40 cellular contexts compared by ENCODE assay signal in genomic region chr4:154760895-154761294, GRCh38. TPM values are rescaled to one million over a fixed set of nuclear protein-coding genes. Genes with fewer than 3 reads are reported as not detected.
"Had no signal": no experiment of that assay in that cellular context is flagged by ENCODE, and none has a peak within 500 bp of the region (broad histone marks: within the 10 kb centered on the region; RNA-seq: fewer than 3 reads in every experiment).

No MANE protein-coding gene starts in this region.

- H3K4me3 ChIP-seq: adrenal gland, ascending aorta, body of pancreas, breast epithelium, cardiac muscle cell had no signal

- ATAC-seq: activated naive CD4-positive, alpha-beta T cell treated with anti-CD3 and anti-CD28 coated beads, Interleukin-2, amount 50 U/mL, for 72 hours; activated naive CD8-positive, alpha-beta T cell treated with anti-CD3 and anti-CD28 coated beads, Interleukin-2, amount 50 U/mL, for 24 hours; activated T-cell treated with anti-CD3 and anti-CD28 coated beads, Interleukin-2, amount 50 U/mL, for 4 hours; activated T-cell treated with anti-CD3 and anti-CD28 coated beads, Interleukin-2, amount 50 U/mL, for 72 hours; activated T-helper 17 cell treated with anti-CD3 and anti-CD28 coated beads, Interleukin-2, amount 50 U/mL, for 72 hours; body of pancreas had no signal

- H3K36me3 ChIP-seq: adrenal gland, ascending aorta, brain microvascular endothelial cell, breast epithelium, cardiac muscle cell had no signal

- H3K27me3 ChIP-seq: adrenal gland, ascending aorta, body of pancreas, brain microvascular endothelial cell, cardiac muscle cell had no signal

- H3K36me3 Mint-ChIP-seq: activated naive CD4-positive, alpha-beta T cell treated with anti-CD3 and anti-CD28 coated beads, Interleukin-2, amount 10 ng/mL, durations not matched to agents 7 days and 5 days; activated naive CD4-positive, alpha-beta T cell treated with anti-CD3 and anti-CD28 coated beads, Interleukin-2, amount 50 U/mL, for 24 hours; activated naive CD4-positive, alpha-beta T cell treated with anti-CD3 and anti-CD28 coated beads, Interleukin-2, amount 50 U/mL, for 72 hours; activated naive CD8-positive, alpha-beta T cell; activated naive CD8-positive, alpha-beta T cell treated with anti-CD3 and anti-CD28 coated beads for 36 hours; activated naive CD8-positive, alpha-beta T cell treated with anti-CD3 and anti-CD28 coated beads, Interleukin-2, amount 10 ng/mL, durations not matched to agents 7 days and 5 days; brain had no signal

- H3K4me3 Mint-ChIP-seq: activated naive CD4-positive, alpha-beta T cell treated with anti-CD3 and anti-CD28 coated beads for 36 hours; activated naive CD4-positive, alpha-beta T cell treated with anti-CD3 and anti-CD28 coated beads, Interleukin-2, amount 10 ng/mL, durations not matched to agents 7 days and 5 days; activated naive CD4-positive, alpha-beta T cell treated with anti-CD3 and anti-CD28 coated beads, Interleukin-2, amount 50 U/mL, for 24 hours; activated naive CD8-positive, alpha-beta T cell; activated naive CD8-positive, alpha-beta T cell treated with anti-CD3 and anti-CD28 coated beads for 36 hours; activated naive CD8-positive, alpha-beta T cell treated with anti-CD3 and anti-CD28 coated beads, Interleukin-2, amount 10 ng/mL, durations not matched to agents 7 days and 5 days; activated naive CD8-positive, alpha-beta T cell treated with anti-CD3 and anti-CD28 coated beads, Interleukin-2, amount 50 U/mL, for 24 hours; activated T-cell treated with anti-CD3 and anti-CD28 coated beads, Interleukin-2, amount 50 U/mL, for 24 hours; activated T-cell treated with anti-CD3 and anti-CD28 coated beads, Interleukin-2, amount 50 U/mL, for 4 hours; activated T-cell treated with anti-CD3 and anti-CD28 coated beads, Interleukin-2, amount 50 U/mL, for 72 hours; activated T-helper 1 cell treated with anti-CD3 and anti-CD28 coated beads, Interleukin-12 subunit alpha, Interleukin-12 subunit beta, Interleukin-2, Interleukin-4 antibody, amounts not matched to agents 30 ng/mL and 10 ng/mL and 1 ng/mL, durations not matched to agents 14 hours and 24 hours and 36 hours; activated T-helper 17 cell treated with anti-CD3 and anti-CD28 coated beads, Interleukin-2, amount 50 U/mL, for 72 hours; brain; central memory CD8-positive, alpha-beta T cell had no signal

- H3K9me3 Mint-ChIP-seq: activated naive CD4-positive, alpha-beta T cell treated with anti-CD3 and anti-CD28 coated beads for 36 hours; activated naive CD4-positive, alpha-beta T cell treated with anti-CD3 and anti-CD28 coated beads, Interleukin-2, amount 10 ng/mL, durations not matched to agents 7 days and 5 days; activated naive CD4-positive, alpha-beta T cell treated with anti-CD3 and anti-CD28 coated beads, Interleukin-2, amount 50 U/mL, for 24 hours; activated naive CD4-positive, alpha-beta T cell treated with anti-CD3 and anti-CD28 coated beads, Interleukin-2, amount 50 U/mL, for 72 hours; activated naive CD8-positive, alpha-beta T cell treated with anti-CD3 and anti-CD28 coated beads for 36 hours; activated naive CD8-positive, alpha-beta T cell treated with anti-CD3 and anti-CD28 coated beads, Interleukin-2, amount 10 ng/mL, durations not matched to agents 7 days and 5 days; activated naive CD8-positive, alpha-beta T cell treated with anti-CD3 and anti-CD28 coated beads, Interleukin-2, amount 50 U/mL, for 24 hours; activated T-cell treated with anti-CD3 and anti-CD28 coated beads, Interleukin-2, amount 50 U/mL, for 24 hours; activated T-cell treated with anti-CD3 and anti-CD28 coated beads, Interleukin-2, amount 50 U/mL, for 4 hours; activated T-cell treated with anti-CD3 and anti-CD28 coated beads, Interleukin-2, amount 50 U/mL, for 72 hours; activated T-helper 1 cell treated with anti-CD3 and anti-CD28 coated beads, Interleukin-12 subunit alpha, Interleukin-12 subunit beta, Interleukin-2, Interleukin-4 antibody, amounts not matched to agents 30 ng/mL and 10 ng/mL and 1 ng/mL, durations not matched to agents 14 hours and 24 hours and 36 hours; activated T-helper 17 cell treated with anti-CD3 and anti-CD28 coated beads, Interleukin-2, amount 50 U/mL, for 72 hours; activated T-helper 2 cell treated with anti-CD3 and anti-CD28 coated beads, Interferon-gamma antibody, Interleukin-2, Interleukin-4, amounts not matched to agents 10 μg/mL and 5 μg/mL and 100 μg/mL, durations not matched to agents 14 hours and 24 hours and 36 hours; brain; central memory CD8-positive, alpha-beta T cell had no signal

- FAIRE-seq: astrocyte had no signal

- H3K27ac ChIP-seq: adrenal gland, ascending aorta, body of pancreas, brain microvascular endothelial cell, breast epithelium, cardiac muscle cell had no signal

- H3K4me1 ChIP-seq: adrenal gland, ascending aorta, body of pancreas, breast epithelium had no signal

- DNase-seq: activated effector memory CD4-positive, alpha-beta T cell treated with anti-CD3 and anti-CD28 coated beads, Interleukin-2, amount 50 U/mL, for 16 hours; activated effector memory CD4-positive, alpha-beta T cell treated with Interleukin-2 at 50 U/mL for 16 hours; activated gamma-delta T cell; activated gamma-delta T cell treated with Interleukin-2 at 50 U/mL for 16 hours; activated naive CD4-positive, alpha-beta T cell; activated naive CD4-positive, alpha-beta T cell treated with anti-CD3 and anti-CD28 coated beads for 36 hours; activated naive CD4-positive, alpha-beta T cell treated with anti-CD3 and anti-CD28 coated beads, Interleukin-2, amount 10 ng/mL, durations not matched to agents 7 days and 5 days; activated naive CD4-positive, alpha-beta T cell treated with anti-CD3 and anti-CD28 coated beads, Interleukin-2, amount 50 U/mL, for 16 hours; activated naive CD4-positive, alpha-beta T cell treated with Interleukin-2 at 50 U/mL for 16 hours; activated naive CD8-positive, alpha-beta T cell treated with anti-CD3 and anti-CD28 coated beads for 36 hours; activated naive CD8-positive, alpha-beta T cell treated with anti-CD3 and anti-CD28 coated beads, Interleukin-2, amount 10 ng/mL, durations not matched to agents 7 days and 5 days; activated naive CD8-positive, alpha-beta T cell treated with anti-CD3 and anti-CD28 coated beads, Interleukin-2, amount 50 U/mL, for 24 hours; activated T-cell treated with anti-CD3 and anti-CD28 coated beads, Interleukin-2, amount 50 U/mL, for 1 hour; activated T-cell treated with anti-CD3 and anti-CD28 coated beads, Interleukin-2, amount 50 U/mL, for 24 hours; activated T-cell treated with anti-CD3 and anti-CD28 coated beads, Interleukin-2, amount 50 U/mL, for 4 hours; activated T-cell treated with anti-CD3 and anti-CD28 coated beads, Interleukin-2, amount 50 U/mL, for 48 hours; activated T-cell treated with anti-CD3 and anti-CD28 coated beads, Interleukin-2, amount 50 U/mL, for 72 hours; adrenal gland; amniotic stem cell; amygdala; anterior cingulate cortex; aorta; body of pancreas; brain microvascular endothelial cell; caudate nucleus; central memory CD4-positive, alpha-beta T cell; cerebellar nuclear complex had no signal

- H3K27ac Mint-ChIP-seq: activated naive CD4-positive, alpha-beta T cell treated with anti-CD3 and anti-CD28 coated beads for 36 hours; activated naive CD4-positive, alpha-beta T cell treated with anti-CD3 and anti-CD28 coated beads, Interleukin-2, amount 10 ng/mL, durations not matched to agents 7 days and 5 days; activated naive CD4-positive, alpha-beta T cell treated with anti-CD3 and anti-CD28 coated beads, Interleukin-2, amount 50 U/mL, for 24 hours; activated naive CD4-positive, alpha-beta T cell treated with anti-CD3 and anti-CD28 coated beads, Interleukin-2, amount 50 U/mL, for 72 hours; activated naive CD8-positive, alpha-beta T cell; activated naive CD8-positive, alpha-beta T cell treated with anti-CD3 and anti-CD28 coated beads for 36 hours; activated naive CD8-positive, alpha-beta T cell treated with anti-CD3 and anti-CD28 coated beads, Interleukin-2, amount 10 ng/mL, durations not matched to agents 7 days and 5 days; activated naive CD8-positive, alpha-beta T cell treated with anti-CD3 and anti-CD28 coated beads, Interleukin-2, amount 50 U/mL, for 24 hours; activated T-cell treated with anti-CD3 and anti-CD28 coated beads, Interleukin-2, amount 50 U/mL, for 24 hours; activated T-cell treated with anti-CD3 and anti-CD28 coated beads, Interleukin-2, amount 50 U/mL, for 72 hours; activated T-helper 1 cell treated with anti-CD3 and anti-CD28 coated beads, Interleukin-12 subunit alpha, Interleukin-12 subunit beta, Interleukin-2, Interleukin-4 antibody, amounts not matched to agents 30 ng/mL and 10 ng/mL and 1 ng/mL, durations not matched to agents 14 hours and 24 hours and 36 hours; activated T-helper 17 cell treated with anti-CD3 and anti-CD28 coated beads, Interleukin-2, amount 50 U/mL, for 72 hours; activated T-helper 2 cell treated with anti-CD3 and anti-CD28 coated beads, Interferon-gamma antibody, Interleukin-2, Interleukin-4, amounts not matched to agents 10 μg/mL and 5 μg/mL and 100 μg/mL, durations not matched to agents 14 hours and 24 hours and 36 hours; brain had no signal

- H3K4me1 Mint-ChIP-seq: activated naive CD4-positive, alpha-beta T cell treated with anti-CD3 and anti-CD28 coated beads, Interleukin-2, amount 10 ng/mL, durations not matched to agents 7 days and 5 days; activated naive CD4-positive, alpha-beta T cell treated with anti-CD3 and anti-CD28 coated beads, Interleukin-2, amount 50 U/mL, for 24 hours; activated naive CD8-positive, alpha-beta T cell treated with anti-CD3 and anti-CD28 coated beads for 36 hours; activated naive CD8-positive, alpha-beta T cell treated with anti-CD3 and anti-CD28 coated beads, Interleukin-2, amount 10 ng/mL, durations not matched to agents 7 days and 5 days; activated naive CD8-positive, alpha-beta T cell treated with anti-CD3 and anti-CD28 coated beads, Interleukin-2, amount 50 U/mL, for 24 hours; activated T-helper 17 cell treated with anti-CD3 and anti-CD28 coated beads, Interleukin-2, amount 50 U/mL, for 72 hours; brain; central memory CD8-positive, alpha-beta T cell had no signal

- H3K9me3 ChIP-seq: adrenal gland, ascending aorta, body of pancreas, breast epithelium had no signal

RNA-seq across cellular contexts. Expression of gene LRAT, which starts 17.1 kb away (rescaled TPM):
- total RNA-seq: activated naive CD4-positive, alpha-beta T cell treated with anti-CD3 and anti-CD28 coated beads for 36 hours; activated naive CD4-positive, alpha-beta T cell treated with anti-CD3 and anti-CD28 coated beads, Interleukin-2, amount 50 U/mL, for 72 hours; activated naive CD8-positive, alpha-beta T cell treated with anti-CD3 and anti-CD28 coated beads, Interleukin-2, amount 10 ng/mL, durations not matched to agents 7 days and 5 days; activated T-cell treated with anti-CD3 and anti-CD28 coated beads, Interleukin-2, amount 50 U/mL, for 4 hours; activated T-cell treated with anti-CD3 and anti-CD28 coated beads, Interleukin-2, amount 50 U/mL, for 72 hours; activated T-helper 1 cell treated with anti-CD3 and anti-CD28 coated beads, Interleukin-12 subunit alpha, Interleukin-12 subunit beta, Interleukin-2, Interleukin-4 antibody, amounts not matched to agents 30 ng/mL and 10 ng/mL and 1 ng/mL, durations not matched to agents 14 hours and 24 hours and 36 hours; activated T-helper 17 cell treated with anti-CD3 and anti-CD28 coated beads, Interleukin-2, amount 50 U/mL, for 72 hours; ascending aorta had no signal

RNA-seq across cellular contexts. Expression of gene RBM46, which starts 20.2 kb away (rescaled TPM):
- total RNA-seq: activated naive CD4-positive, alpha-beta T cell treated with anti-CD3 and anti-CD28 coated beads for 36 hours; activated naive CD4-positive, alpha-beta T cell treated with anti-CD3 and anti-CD28 coated beads, Interleukin-2, amount 50 U/mL, for 72 hours; activated naive CD8-positive, alpha-beta T cell treated with anti-CD3 and anti-CD28 coated beads for 36 hours; activated naive CD8-positive, alpha-beta T cell treated with anti-CD3 and anti-CD28 coated beads, Interleukin-2, amount 10 ng/mL, durations not matched to agents 7 days and 5 days; activated T-cell treated with anti-CD3 and anti-CD28 coated beads, Interleukin-2, amount 50 U/mL, for 4 hours; activated T-cell treated with anti-CD3 and anti-CD28 coated beads, Interleukin-2, amount 50 U/mL, for 72 hours; activated T-helper 1 cell treated with anti-CD3 and anti-CD28 coated beads, Interleukin-12 subunit alpha, Interleukin-12 subunit beta, Interleukin-2, Interleukin-4 antibody, amounts not matched to agents 30 ng/mL and 10 ng/mL and 1 ng/mL, durations not matched to agents 14 hours and 24 hours and 36 hours; activated T-helper 17 cell treated with anti-CD3 and anti-CD28 coated beads, Interleukin-2, amount 50 U/mL, for 72 hours; activated T-helper 2 cell treated with anti-CD3 and anti-CD28 coated beads, Interferon-gamma antibody, Interleukin-2, Interleukin-4, amounts not matched to agents 10 μg/mL and 5 μg/mL and 100 μg/mL, durations not matched to agents 14 hours and 24 hours and 36 hours; aorta; ascending aorta; astrocyte; body of pancreas; chondrocyte had no signal
- polyA plus RNA-seq: aorta had no signal
